Comparison of ENCODE assay signal across 18 cellular contexts in genomic region chr4:71132486-71132885, GRCh38.
"Had no signal": no experiment of that assay in that cellular context is flagged by ENCODE, and none has a peak within 500 bp of the region (broad histone marks: within the 10 kb centered on the region; RNA-seq: fewer than 3 reads in every experiment).

No MANE protein-coding gene starts in this region.

- H3K36me3 ChIP-seq: brain microvascular endothelial cell, tibial artery, uterus had no signal

- H3K9me3 ChIP-seq: tibial artery, uterus had no signal

- H3K4me1 ChIP-seq: tibial artery, uterus had no signal

- H3K4me3 ChIP-seq: hepatocyte, tibial artery, uterus had no signal

- ATAC-seq: activated CD8-positive, alpha-beta T cell treated with anti-CD3 and anti-CD28 coated beads, Interleukin-2, amount 10 ng/mL, durations not matched to agents 7 days and 5 days; activated naive CD4-positive, alpha-beta T cell treated with anti-CD3 and anti-CD28 coated beads, Interleukin-2, amount 50 U/mL, for 72 hours; left lobe of liver; stimulated activated naive B cell treated with anti-CD40 and anti-IgM and Interleukin-4, amounts not matched to agents 10 μg/mL and 1 μg/mL and 100 μg/mL, for 72 hours had no signal

- DNase-seq: activated B cell treated with CpG ODN at 0.5 μM for 24 hours; activated CD4-positive, alpha-beta T cell treated with anti-CD3 and anti-CD28 coated beads, Interleukin-2, amount 10 ng/mL, durations not matched to agents 24 days and 14 days; activated CD8-positive, alpha-beta memory T cell treated with anti-CD3 and anti-CD28 coated beads, Interleukin-2, amount 50 U/mL, for 4 hours; activated CD8-positive, alpha-beta T cell treated with anti-CD3 and anti-CD28 coated beads, Interleukin-2, amount 10 ng/mL, durations not matched to agents 7 days and 5 days; activated gamma-delta T cell; activated T-cell treated with anti-CD3 and anti-CD28 coated beads, Interleukin-2, amount 50 U/mL, for 48 hours; cortex of kidney; effector CD4-positive, alpha-beta T cell; naive B cell; stimulated activated CD4-positive, alpha-beta T cell treated with anti-CD3 and anti-CD28 coated beads, Interleukin-4, amount 100 ng/mL, for 1 hour; stimulated activated naive B cell treated with anti-CD40 and anti-IgM and Interleukin-4, amounts not matched to agents 10 μg/mL and 1 μg/mL and 100 μg/mL, for 72 hours; T-helper 2 cell; tibial artery; uterus had no signal

- H3K27me3 ChIP-seq: brain microvascular endothelial cell, hepatocyte, tibial artery, uterus had no signal

- H3K27ac ChIP-seq: hepatocyte, tibial artery, uterus had no signal
